Comparison of ENCODE assay signal across 24 cellular contexts in the genomic region with DNA sequence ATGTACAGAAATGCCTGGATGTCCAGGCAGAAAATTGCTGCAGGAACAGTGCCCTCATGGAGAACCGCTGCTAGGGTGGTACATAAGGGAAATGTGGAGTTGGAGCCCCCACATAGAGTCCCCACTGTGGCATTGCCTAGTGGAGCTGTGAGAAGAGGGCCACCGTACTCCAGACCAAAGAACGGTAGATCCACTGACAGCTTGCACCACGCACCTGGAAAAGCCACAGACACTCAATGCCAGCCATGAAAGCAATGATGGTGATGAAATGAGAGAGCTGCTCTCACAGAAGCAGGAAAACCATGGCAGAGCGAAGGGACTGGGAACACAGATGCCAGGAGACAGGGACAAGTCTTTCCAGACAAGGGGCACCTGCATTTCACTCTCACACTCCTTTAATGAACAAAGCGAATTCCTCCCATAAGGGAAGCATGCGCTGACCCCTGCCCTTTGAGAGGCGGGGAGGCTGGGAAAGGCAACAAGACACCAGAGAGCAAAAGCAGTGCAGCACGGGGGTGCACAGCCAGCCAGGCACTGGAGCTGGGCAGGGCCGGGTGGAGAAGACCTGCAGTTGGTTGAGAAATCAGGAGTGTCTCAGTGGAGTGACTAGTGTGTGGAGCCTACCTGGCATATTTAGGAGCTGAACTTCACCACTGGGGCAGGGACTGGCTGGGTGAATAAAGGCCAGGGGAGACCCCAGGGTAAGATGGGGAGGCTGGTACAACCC.
"Had no signal": no experiment of that assay in that cellular context is flagged by ENCODE, and none has a peak within 500 bp of the region (broad histone marks: within the 10 kb centered on the region; RNA-seq: fewer than 3 reads in every experiment).

No MANE protein-coding gene starts in this region.

- H3K4me3 Mint-ChIP-seq: activated naive CD4-positive, alpha-beta T cell treated with anti-CD3 and anti-CD28 coated beads, Interleukin-2, amount 50 U/mL, for 24 hours; activated naive CD8-positive, alpha-beta T cell treated with anti-CD3 and anti-CD28 coated beads, Interleukin-2, amount 50 U/mL, for 24 hours; dendritic cell treated with granulocyte-macrophage colony-stimulating factor and Interleukin-4, amounts not matched to agents 40 ng/mL and 50 ng/mL, for 4 days; natural killer cell treated with Interleukin-12 subunit alpha and Interleukin-12 subunit beta and Interleukin-15 and Interleukin-18, amount 100 ng/mL, for 72 hours; stimulated activated effector memory CD8-positive, alpha-beta T cell treated with anti-CD3 and anti-CD28 coated beads, Interleukin-12 subunit alpha, Interleukin-12 subunit beta, amount 100 ng/mL, for 72 hours had no signal

- ATAC-seq: activated naive CD8-positive, alpha-beta T cell treated with anti-CD3 and anti-CD28 coated beads, Interleukin-2, amount 50 U/mL, for 24 hours; gastrocnemius medialis; left colon; mucosa of descending colon; natural killer cell treated with Interleukin-12 subunit alpha and Interleukin-12 subunit beta and Interleukin-15 and Interleukin-18, amount 100 ng/mL, for 72 hours; right lobe of liver; stimulated activated effector memory CD8-positive, alpha-beta T cell treated with anti-CD3 and anti-CD28 coated beads, Interleukin-12 subunit alpha, Interleukin-12 subunit beta, amount 100 ng/mL, for 72 hours; upper lobe of right lung had no signal

- H3K4me3 ChIP-seq: breast epithelium, gastrocnemius medialis, mucosa of descending colon, right lobe of liver, SK-N-MC, stomach, thyroid gland, upper lobe of right lung had no signal

- H3K9me3 Mint-ChIP-seq: activated naive CD4-positive, alpha-beta T cell treated with anti-CD3 and anti-CD28 coated beads, Interleukin-2, amount 50 U/mL, for 24 hours; activated T-helper 2 cell treated with anti-CD3 and anti-CD28 coated beads, Interferon-gamma antibody, Interleukin-2, Interleukin-4, amounts not matched to agents 10 μg/mL and 5 μg/mL and 100 μg/mL, durations not matched to agents 14 hours and 24 hours and 36 hours; natural killer cell treated with Interleukin-12 subunit alpha and Interleukin-12 subunit beta and Interleukin-15 and Interleukin-18, amount 100 ng/mL, for 72 hours; stimulated activated effector memory CD8-positive, alpha-beta T cell treated with anti-CD3 and anti-CD28 coated beads, Interleukin-12 subunit alpha, Interleukin-12 subunit beta, amount 100 ng/mL, for 72 hours had no signal

- H3K27ac ChIP-seq: breast epithelium, epithelial cell of prostate, gastrocnemius medialis, right lobe of liver, SK-N-MC, stomach, thyroid gland, upper lobe of right lung, VCaP had no signal

- H3K36me3 Mint-ChIP-seq: activated naive CD4-positive, alpha-beta T cell treated with anti-CD3 and anti-CD28 coated beads, Interleukin-2, amount 50 U/mL, for 24 hours; natural killer cell treated with Interleukin-12 subunit alpha and Interleukin-12 subunit beta and Interleukin-15 and Interleukin-18, amount 100 ng/mL, for 72 hours; stimulated activated effector memory CD8-positive, alpha-beta T cell treated with anti-CD3 and anti-CD28 coated beads, Interleukin-12 subunit alpha, Interleukin-12 subunit beta, amount 100 ng/mL, for 72 hours had no signal

- H3K27ac Mint-ChIP-seq: activated naive CD4-positive, alpha-beta T cell treated with anti-CD3 and anti-CD28 coated beads, Interleukin-2, amount 50 U/mL, for 24 hours; activated naive CD8-positive, alpha-beta T cell treated with anti-CD3 and anti-CD28 coated beads, Interleukin-2, amount 50 U/mL, for 24 hours; activated T-helper 2 cell treated with anti-CD3 and anti-CD28 coated beads, Interferon-gamma antibody, Interleukin-2, Interleukin-4, amounts not matched to agents 10 μg/mL and 5 μg/mL and 100 μg/mL, durations not matched to agents 14 hours and 24 hours and 36 hours; dendritic cell treated with granulocyte-macrophage colony-stimulating factor and Interleukin-4, amounts not matched to agents 40 ng/mL and 50 ng/mL, for 4 days; natural killer cell treated with Interleukin-12 subunit alpha and Interleukin-12 subunit beta and Interleukin-15 and Interleukin-18, amount 100 ng/mL, for 72 hours; stimulated activated effector memory CD8-positive, alpha-beta T cell treated with anti-CD3 and anti-CD28 coated beads, Interleukin-12 subunit alpha, Interleukin-12 subunit beta, amount 100 ng/mL, for 72 hours had no signal

- H3K36me3 ChIP-seq: breast epithelium, gastrocnemius medialis, right lobe of liver, stomach, thyroid gland, upper lobe of right lung had no signal

- H3K4me1 ChIP-seq: breast epithelium, gastrocnemius medialis, right lobe of liver, stomach, thyroid gland, upper lobe of right lung had no signal

- H3K4me1 Mint-ChIP-seq: activated naive CD4-positive, alpha-beta T cell treated with anti-CD3 and anti-CD28 coated beads, Interleukin-2, amount 50 U/mL, for 24 hours; activated naive CD8-positive, alpha-beta T cell treated with anti-CD3 and anti-CD28 coated beads, Interleukin-2, amount 50 U/mL, for 24 hours; stimulated activated effector memory CD8-positive, alpha-beta T cell treated with anti-CD3 and anti-CD28 coated beads, Interleukin-12 subunit alpha, Interleukin-12 subunit beta, amount 100 ng/mL, for 72 hours had no signal

- DNase-seq: activated CD4-positive, alpha-beta T cell treated with anti-CD3 and anti-CD28 coated beads for 4 hours; activated CD4-positive, alpha-beta T cell treated with anti-CD3 and anti-CD28 coated beads, Interleukin-2, amount 50 U/mL, for 48 hours; activated naive CD8-positive, alpha-beta T cell treated with anti-CD3 and anti-CD28 coated beads, Interleukin-2, amount 50 U/mL, for 24 hours; activated T-cell treated with anti-CD3 and anti-CD28 coated beads, Interleukin-2, amount 50 U/mL, for 48 hours; central memory CD4-positive, alpha-beta T cell; effector CD4-positive, alpha-beta T cell; gastrocnemius medialis; hippocampal formation; mucosa of descending colon; right lobe of liver; stimulated activated CD4-positive, alpha-beta T cell treated with anti-CD3 and anti-CD28 coated beads, Interleukin-4, amount 100 ng/mL, for 24 hours; stomach; thyroid gland; upper lobe of right lung had no signal

- H3K27me3 ChIP-seq: thyroid gland had no signal
